8 cellular contexts compared by ENCODE assay signal in genomic region chr22:37681556-37682049, GRCh38. TPM values are rescaled to one million over a fixed set of nuclear protein-coding genes. Genes with fewer than 3 reads are reported as not detected.
DNase-seq lines count a peak whose midpoint lies in the region; ATAC-seq and TF ChIP-seq lines count a peak whose summit lies in the region.

No MANE protein-coding gene starts in this region.

- no peak for ATAC-seq in HG03159 (IDR thresholded peaks at IDR 0.05; ENCODE audit: unreplicated experiment)

- TF ChIP-seq CTCF in lower leg skin (IDR thresholded peaks at IDR 0.05): peak in 1 of 3 donors; percentile 81

- intact Hi-C loops in lower leg skin (cut with DNase I; ENCODE audit: low total_unique reads): no loop called here

- H3K4me3 ChIP-seq in lower leg skin (ENCODE audit: low read depth, poor library complexity, severe bottlenecking): no peak overlapping the region

- DNase-seq in activated gamma-delta T cell treated with Interleukin-2 at 50 U/mL for 16 hours (peak; percentile 70), activated gamma-delta T cell (lab: John Stamatoyannopoulos, UW) (no peak), NCI-H2196 (lab: John Stamatoyannopoulos, UW; ENCODE audit: unreplicated experiment) (peak; percentile 41), lower leg skin (ENCODE audit: low spot score in 2 of 2) (peak; percentile 60 to 94)
- peak; percentile 36 to 58 (median 56) for DNase-seq in activated CD4-positive, CD25-positive, alpha-beta regulatory T cell (lab: John Stamatoyannopoulos, UW)
- peak; percentile 65 for DNase-seq in central memory CD4-positive, alpha-beta T cell
- DNase-seq in stimulated activated CD8-positive, alpha-beta memory T cell treated with anti-CD3 and anti-CD28 coated beads, Interleukin-12 subunit alpha, Interleukin-12 subunit beta, amount 100 ng/mL, for 4 hours (ENCODE audit: low read depth): peak; percentile 45

- WGBS in lower leg skin, 2 donors: 15 to 19% methylated on average over 6 of the region's 6 CpGs

- no peak for TF ChIP-seq POLR2A in lower leg skin (IDR thresholded peaks at IDR 0.05)

RNA-seq across cellular contexts. Expression of gene NOL12, which starts 4.5 kb away (rescaled TPM):
- total RNA-seq in lower leg skin: 10 to 100 TPM; 24.3 to 72.3 (median 36.1) TPM

RNA-seq across cellular contexts. Expression of gene LGALS1, which starts 6.2 kb away (rescaled TPM):
- total RNA-seq in lower leg skin: 100 to 1,000 TPM; 110 to 347 (median 232) TPM

RNA-seq across cellular contexts. Expression of gene TRIOBP, which starts 15.2 kb away (rescaled TPM):
- 10 to 100 TPM; 45.3 to 86.4 (median 65.1) TPM for total RNA-seq in lower leg skin

RNA-seq across cellular contexts. Expression of gene PDXP, which starts 23.1 kb away (rescaled TPM):
- total RNA-seq in lower leg skin: 1 to 10 TPM; 1.8 to 4.6 (median 3.2) TPM

RNA-seq across cellular contexts. Expression of gene SH3BP1, which starts 42.1 kb away (rescaled TPM):
- 10 to 100 TPM; 29.1 to 83.3 (median 60.3) TPM for total RNA-seq in lower leg skin
